1 cellular context compared by ENCODE assay signal in genomic region chr15:68227806-68228142, GRCh38.
TF ChIP-seq lines count a peak whose summit lies in the region.

No MANE protein-coding gene starts in this region.

TF ChIP-seq in HepG2, 621 proteins besides CTCF, POLR2A, EP300 and RAD21:
- TF ChIP-seq STAT6 (CRISPR knock-in tag; IDR thresholded peaks at IDR 0.05; ENCODE audit: borderline replicate concordance) (no peak), GMEB1 (CRISPR knock-in tag; IDR thresholded peaks at IDR 0.05; ENCODE audit: borderline replicate concordance) (no peak), ZNF572 (CRISPR knock-in tag; IDR thresholded peaks at IDR 0.05) (no peak), ZNF574 (CRISPR knock-in tag; IDR thresholded peaks at IDR 0.05) (no peak), HOXA3 (CRISPR knock-in tag; IDR thresholded peaks at IDR 0.05) (no peak), MLXIP (CRISPR knock-in tag; IDR thresholded peaks at IDR 0.05; ENCODE audit: borderline replicate concordance) (no peak), TOPORS (CRISPR knock-in tag; IDR thresholded peaks at IDR 0.05) (no peak), ZNF256 (CRISPR knock-in tag; conservative IDR thresholded peaks at IDR 0.05) (no peak), ZNF496 (CRISPR knock-in tag; IDR thresholded peaks at IDR 0.05; ENCODE audit: insufficient replicate concordance) (no peak), NFE2 (CRISPR knock-in tag; IDR thresholded peaks at IDR 0.05) (no peak), RBFOX2 (IDR thresholded peaks at IDR 0.05; ENCODE audit: low read depth, low read length) (no peak), NR2C2 (CRISPR knock-in tag; IDR thresholded peaks at IDR 0.05; ENCODE audit: borderline replicate concordance) (no peak), ZNF20 (CRISPR knock-in tag; IDR thresholded peaks at IDR 0.05) (no peak), ATF6 (CRISPR knock-in tag; conservative IDR thresholded peaks at IDR 0.05) (no peak), ZNF614 (CRISPR knock-in tag; IDR thresholded peaks at IDR 0.05; ENCODE audit: borderline replicate concordance) (no peak), TRIM22 (IDR thresholded peaks at IDR 0.05) (no peak), MTERF4 (CRISPR knock-in tag; IDR thresholded peaks at IDR 0.05) (no peak), ZC3H13 (CRISPR knock-in tag; IDR thresholded peaks at IDR 0.05) (no peak)
TF ChIP-seq in HepG2: peak in this region for 0.
